ENCODE assay signal across 22 cellular contexts in the genomic region with DNA sequence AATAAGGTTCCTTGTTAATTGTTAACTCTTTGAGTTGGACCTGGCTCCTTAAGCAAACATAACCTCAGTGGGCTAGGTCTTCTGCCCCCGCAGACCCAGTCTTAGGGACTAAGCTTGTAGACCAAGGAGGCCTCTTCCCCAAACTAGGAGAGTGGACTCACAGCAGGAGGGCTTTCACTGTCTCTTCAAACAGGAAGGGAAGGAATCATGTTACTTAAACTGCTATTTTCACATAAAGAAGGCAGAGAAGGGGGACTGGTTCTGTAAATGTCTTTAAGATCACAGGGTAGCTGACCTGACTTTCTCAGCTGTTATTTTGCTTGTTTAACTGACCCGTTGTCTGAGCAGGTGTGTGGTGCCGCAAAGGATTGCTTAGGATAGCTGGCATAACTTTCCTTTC. TPM values are rescaled to one million over a fixed set of nuclear protein-coding genes. Genes with fewer than 3 reads are reported as not detected.
DNase-seq lines count a peak whose midpoint lies in the region; ATAC-seq and TF ChIP-seq lines count a peak whose summit lies in the region.
"Had no signal": no experiment of that assay in that cellular context is flagged by ENCODE, and none has a peak within 500 bp of the region (broad histone marks: within the 10 kb centered on the region; RNA-seq: fewer than 3 reads in every experiment).

No MANE protein-coding gene starts in this region.

- peaks cover 4% of the 10 kb centered on the region; the same call in 1 of the 2 replicates for H3K27me3 ChIP-seq in HUES48 (ENCODE audit: control insufficient read depth, insufficient read depth, low read length)
- H3K27me3 ChIP-seq: pancreas, tibial nerve had no signal

- no peaks in the 10 kb centered on the region for H3K9me2 ChIP-seq in OCI-LY7 (ENCODE audit: insufficient read depth, low read length)

- no peaks in the 10 kb centered on the region for H3K9me3 Mint-ChIP-seq in activated CD8-positive, alpha-beta T cell treated with anti-CD3 and anti-CD28 coated beads for 36 hours
- H3K9me3 Mint-ChIP-seq: activated naive CD4-positive, alpha-beta T cell treated with anti-CD3 and anti-CD28 coated beads for 36 hours; stimulated activated naive CD8-positive, alpha-beta T cell treated with anti-CD3 and anti-CD28 coated beads, Interleukin-15, Interleukin-2, amounts not matched to agents 100 ng/mL and 50 ng/mL, for 24 hours had no signal

- H4K20me1 ChIP-seq in OCI-LY7 (ENCODE audit: insufficient read depth, low read length), result no peaks in the 10 kb centered on the region

- peak overlapping the region; percentile 20; the same call in 1 of the 2 replicates for H3K4me3 ChIP-seq in HUES48 (ENCODE audit: low read depth, low read length)
- no peak overlapping the region for H3K4me3 ChIP-seq in OCI-LY7 (ENCODE audit: low read depth, low read length, poor library complexity, severe bottlenecking)
- H3K4me3 ChIP-seq: pancreas, tibial nerve had no signal

- H3K4me2 ChIP-seq in OCI-LY7 (ENCODE audit: low read length), result no peak overlapping the region
- H3K4me2 ChIP-seq: KMS-11 had no signal

- CTCF ChIA-PET in OCI-LY7 (lab: Charles Lee; ENCODE audit: unreplicated experiment), result no interaction called here
- CTCF ChIA-PET in activated CD8-positive, alpha-beta T cell treated with anti-CD3 and anti-CD28 coated beads for 36 hours (lab: Charles Lee), result no interaction called here

- peaks cover 3% of the 10 kb centered on the region for H3K27me3 Mint-ChIP-seq in activated CD8-positive, alpha-beta T cell treated with anti-CD3 and anti-CD28 coated beads for 36 hours

- no peak overlapping the region for H3K4me3 Mint-ChIP-seq in activated CD8-positive, alpha-beta T cell treated with anti-CD3 and anti-CD28 coated beads for 36 hours
- H3K4me3 Mint-ChIP-seq: activated naive CD4-positive, alpha-beta T cell treated with anti-CD3 and anti-CD28 coated beads for 36 hours; B cell; stimulated activated naive CD8-positive, alpha-beta T cell treated with anti-CD3 and anti-CD28 coated beads, Interleukin-15, Interleukin-2, amounts not matched to agents 100 ng/mL and 50 ng/mL, for 24 hours had no signal

- H3K36me3 ChIP-seq in HUES48 (ENCODE audit: control insufficient read depth, insufficient read depth, low read length) (no peaks in the 10 kb centered on the region), OCI-LY7 (ENCODE audit: insufficient read depth, low read length) (no peaks in the 10 kb centered on the region)
- H3K36me3 ChIP-seq: pancreas, tibial nerve had no signal

- H3K4me1 ChIP-seq in HUES48 (ENCODE audit: control insufficient read depth, insufficient read depth, low read length), result peaks cover 25% of the 10 kb centered on the region
- peaks cover 3% of the 10 kb centered on the region for H3K4me1 ChIP-seq in OCI-LY7 (ENCODE audit: insufficient read depth, low read length, poor library complexity, severe bottlenecking)
- H3K4me1 ChIP-seq: tibial nerve had no signal

- H3K27ac Mint-ChIP-seq in activated CD8-positive, alpha-beta T cell treated with anti-CD3 and anti-CD28 coated beads for 36 hours, result no peak overlapping the region
- H3K27ac Mint-ChIP-seq: activated naive CD4-positive, alpha-beta T cell treated with anti-CD3 and anti-CD28 coated beads for 36 hours; B cell; stimulated activated naive CD8-positive, alpha-beta T cell treated with anti-CD3 and anti-CD28 coated beads, Interleukin-15, Interleukin-2, amounts not matched to agents 100 ng/mL and 50 ng/mL, for 24 hours had no signal

- no peaks in the 10 kb centered on the region for H3K9me3 ChIP-seq in HUES48 (ENCODE audit: control insufficient read depth, insufficient read depth, low read length)
- no peaks in the 10 kb centered on the region for H3K9me3 ChIP-seq in OCI-LY7 (ENCODE audit: low read length)
- H3K9me3 ChIP-seq: pancreas, tibial nerve had no signal

- ATAC-seq in HG03565 (IDR thresholded peaks at IDR 0.05; ENCODE audit: unreplicated experiment), result no peak
- no peak for ATAC-seq in GM19395 (IDR thresholded peaks at IDR 0.05; ENCODE audit: unreplicated experiment)
- no peak for ATAC-seq in activated CD8-positive, alpha-beta T cell treated with anti-CD3 and anti-CD28 coated beads for 36 hours
- ATAC-seq: pancreas had no signal

- H3K4me1 Mint-ChIP-seq in activated CD8-positive, alpha-beta T cell treated with anti-CD3 and anti-CD28 coated beads for 36 hours (ENCODE audit: low read depth), result peaks cover 5% of the 10 kb centered on the region
- H3K4me1 Mint-ChIP-seq: B cell had no signal

- no peaks in the 10 kb centered on the region for H3K36me3 Mint-ChIP-seq in activated CD8-positive, alpha-beta T cell treated with anti-CD3 and anti-CD28 coated beads for 36 hours (ENCODE audit: low read depth)

- no peak overlapping the region for H3K9ac ChIP-seq in HUES48 (ENCODE audit: low read depth, low read length)
- H3K9ac ChIP-seq: KMS-11 had no signal

- intact Hi-C loops in OCI-LY7 (cut with micrococcal nuclease; ENCODE audit: unreplicated experiment), result no loop called here
- intact Hi-C loops in activated CD8-positive, alpha-beta T cell treated with anti-CD3 and anti-CD28 coated beads for 36 hours (cut with micrococcal nuclease), result no loop called here

- peak overlapping the region; percentile 30; the same call in 1 of the 2 replicates for H2AFZ ChIP-seq in OCI-LY7 (ENCODE audit: low read length)

- H3K27ac ChIP-seq in HUES48 (ENCODE audit: low read depth, low read length) (peak overlapping the region; percentile 79), OCI-LY7 (ENCODE audit: low read depth, low read length, poor library complexity, severe bottlenecking) (no peak overlapping the region)
- H3K27ac ChIP-seq: KMS-11, pancreas, tibial nerve had no signal

- POLR2A ChIA-PET in OCI-LY7 (lab: Charles Lee), result no interaction called here
- POLR2A ChIA-PET in activated CD8-positive, alpha-beta T cell treated with anti-CD3 and anti-CD28 coated beads for 36 hours (lab: Charles Lee), result no interaction called here

- TF ChIP-seq CTCF in OCI-LY7 (conservative IDR thresholded peaks at IDR 0.05; ENCODE audit: low read length), result no peak
- TF ChIP-seq CTCF in activated CD8-positive, alpha-beta T cell treated with anti-CD3 and anti-CD28 coated beads for 36 hours (IDR thresholded peaks at IDR 0.05), result no peak

- DNase-seq in OCI-LY7 (ENCODE audit: low spot score) (no peak), iPS DF 4.7 (ENCODE audit: extremely low read depth, low spot score) (peak; percentile 76), renal cortical epithelial cell (ENCODE audit: low read depth) (peak; percentile 25)
- no peak for DNase-seq in activated CD8-positive, alpha-beta T cell treated with anti-CD3 and anti-CD28 coated beads for 36 hours
- DNase-seq: activated naive CD4-positive, alpha-beta T cell treated with anti-CD3 and anti-CD28 coated beads for 36 hours; anterior cingulate cortex; central memory CD4-positive, alpha-beta T cell; effector CD4-positive, alpha-beta T cell; GDM1; NCI-H1048; NCI-H2029; NCI-H446 treated with DMSO at 0.1 percent for 48 hours; pancreas; SHP77; T-helper 1 cell had no signal

- no TSS peak for BruUV-seq in OCI-LY7 (replicated peaks; lab: Mats Ljungman, UMichigan)

- no peaks in the 10 kb centered on the region for H3K79me2 ChIP-seq in OCI-LY7 (ENCODE audit: insufficient read depth, low read depth, low read length)

RNA-seq across cellular contexts. Expression of a gene that starts 34.9 kb away (rescaled TPM):
- total RNA-seq in OCI-LY7 (2014; rRNA removed; shearing (Covaris generic)), result 1.5 and 2.2 TPM in 2 replicates
- total RNA-seq in OCI-LY7 (2022) (1.9 and 3.3 TPM in 2 replicates), renal cortical epithelial cell (0.87 and 1.4 TPM in 2 replicates)
- total RNA-seq in activated CD8-positive, alpha-beta T cell treated with anti-CD3 and anti-CD28 coated beads for 36 hours, result 10 to 100 TPM; 24.6 to 24.7 TPM

Comparison
In these comparisons a context has a peak if more than half of its experiments do, and no peak if none do; other contexts are left out.
1. DNase-seq: peak in iPS DF 4.7 (single experiment) and renal cortical epithelial cell (single experiment); none in OCI-LY7 (single experiment) and activated CD8-positive, alpha-beta T cell treated with anti-CD3 and anti-CD28 coated beads for 36 hours (single experiment).
2. RNA of a gene that starts 34.9 kb away (total RNA-seq): 24.6 to 24.7 TPM in activated CD8-positive, alpha-beta T cell treated with anti-CD3 and anti-CD28 coated beads for 36 hours; 1.5 to 3.3 TPM in OCI-LY7 and 0.87 to 1.4 TPM in renal cortical epithelial cell; every median in the first group is over 4 times any median in the second.